Comparison of ENCODE assay signal across 29 cellular contexts in genomic region chr1:201330541-201330940, GRCh38. TPM values are rescaled to one million over a fixed set of nuclear protein-coding genes. Genes with fewer than 3 reads are reported as not detected.
"Had no signal": no experiment of that assay in that cellular context is flagged by ENCODE, and none has a peak within 500 bp of the region (broad histone marks: within the 10 kb centered on the region; RNA-seq: fewer than 3 reads in every experiment).

No MANE protein-coding gene starts in this region.

- ATAC-seq: activated CD8-positive, alpha-beta T cell treated with anti-CD3 and anti-CD28 coated beads for 36 hours; activated T-cell treated with anti-CD3 and anti-CD28 coated beads, Interleukin-2, amount 50 U/mL, for 4 hours; activated T-helper 17 cell treated with anti-CD3 and anti-CD28 coated beads, Interleukin-2, amount 50 U/mL, for 72 hours; effector memory CD8-positive, alpha-beta T cell; gastroesophageal sphincter; left lobe of liver; mucosa of descending colon; stimulated activated naive B cell treated with anti-CD40 and anti-IgM and Interleukin-4, amounts not matched to agents 10 μg/mL and 1 μg/mL and 100 μg/mL, for 72 hours had no signal

- H3K36me3 Mint-ChIP-seq: stimulated activated naive B cell treated with anti-CD40 and anti-IgM and Interleukin-4, amounts not matched to agents 10 μg/mL and 1 μg/mL and 100 μg/mL, for 72 hours had no signal

- H3K36me3 ChIP-seq: gastroesophageal sphincter, stomach, thyroid gland had no signal

- H3K4me3 ChIP-seq: coronary artery, gastroesophageal sphincter, lung, mucosa of descending colon, smooth muscle cell, stomach, thyroid gland had no signal

- H3K4me1 ChIP-seq: gastroesophageal sphincter had no signal

- H3K4me1 Mint-ChIP-seq: activated B cell treated with CpG ODN at 0.5 μM for 24 hours; stimulated activated naive B cell treated with anti-CD40 and anti-IgM and Interleukin-4, amounts not matched to agents 10 μg/mL and 1 μg/mL and 100 μg/mL, for 72 hours had no signal

- DNase-seq: activated B cell treated with CpG ODN at 0.5 μM for 24 hours; activated CD4-positive, alpha-beta T cell treated with anti-CD3 and anti-CD28 coated beads, Interleukin-2, amount 50 U/mL, for 1 hour; activated CD8-positive, alpha-beta T cell treated with anti-CD3 and anti-CD28 coated beads for 36 hours; activated gamma-delta T cell treated with Interleukin-2 at 50 U/mL for 16 hours; activated naive CD4-positive, alpha-beta T cell treated with anti-CD3 and anti-CD28 coated beads, Interleukin-2, amount 50 U/mL, for 16 hours; activated T-cell treated with anti-CD3 and anti-CD28 coated beads, Interleukin-2, amount 50 U/mL, for 4 hours; amniotic stem cell; effector memory CD8-positive, alpha-beta T cell; erythroblast; head of caudate nucleus; hypothalamus; mucosa of descending colon; stimulated activated CD4-positive, alpha-beta T cell treated with anti-CD3 and anti-CD28 coated beads, Interleukin-15, amount 100 ng/mL, for 24 hours; stimulated activated CD4-positive, alpha-beta T cell treated with anti-CD3 and anti-CD28 coated beads, Interleukin-2, amount 100 ng/mL, for 24 hours; stimulated activated naive B cell treated with anti-CD40 and anti-IgM and Interleukin-4, amounts not matched to agents 10 μg/mL and 1 μg/mL and 100 μg/mL, for 72 hours; stomach; T-helper 1 cell had no signal

- H3K9me3 Mint-ChIP-seq: activated B cell treated with CpG ODN at 0.5 μM for 24 hours; activated CD8-positive, alpha-beta T cell treated with anti-CD3 and anti-CD28 coated beads for 36 hours; activated T-cell treated with anti-CD3 and anti-CD28 coated beads, Interleukin-2, amount 50 U/mL, for 4 hours; activated T-helper 17 cell treated with anti-CD3 and anti-CD28 coated beads, Interleukin-2, amount 50 U/mL, for 72 hours; effector memory CD8-positive, alpha-beta T cell; nephron; stimulated activated naive B cell treated with anti-CD40 and anti-IgM and Interleukin-4, amounts not matched to agents 10 μg/mL and 1 μg/mL and 100 μg/mL, for 72 hours; T-helper 2 cell treated with Interferon-gamma antibody and Interleukin-4, amounts not matched to agents 5 μg/mL and 100 μg/mL, for 36 hours had no signal

- H3K27ac Mint-ChIP-seq: activated B cell treated with CpG ODN at 0.5 μM for 24 hours; activated CD8-positive, alpha-beta T cell treated with anti-CD3 and anti-CD28 coated beads for 36 hours; activated T-helper 17 cell treated with anti-CD3 and anti-CD28 coated beads, Interleukin-2, amount 50 U/mL, for 72 hours; effector memory CD8-positive, alpha-beta T cell; nephron; progenitor cell of endocrine pancreas; stimulated activated naive B cell treated with anti-CD40 and anti-IgM and Interleukin-4, amounts not matched to agents 10 μg/mL and 1 μg/mL and 100 μg/mL, for 72 hours; T-helper 2 cell treated with Interferon-gamma antibody and Interleukin-4, amounts not matched to agents 5 μg/mL and 100 μg/mL, for 36 hours had no signal

- H3K27ac ChIP-seq: coronary artery, gastroesophageal sphincter, stomach, thyroid gland had no signal

- H3K9me3 ChIP-seq: gastroesophageal sphincter, mucosa of descending colon, stomach, thyroid gland had no signal

- H3K27me3 Mint-ChIP-seq: activated CD8-positive, alpha-beta T cell treated with anti-CD3 and anti-CD28 coated beads for 36 hours had no signal

- H3K4me3 Mint-ChIP-seq: activated B cell treated with CpG ODN at 0.5 μM for 24 hours; activated CD8-positive, alpha-beta T cell treated with anti-CD3 and anti-CD28 coated beads for 36 hours; activated T-cell treated with anti-CD3 and anti-CD28 coated beads, Interleukin-2, amount 50 U/mL, for 4 hours; activated T-helper 17 cell treated with anti-CD3 and anti-CD28 coated beads, Interleukin-2, amount 50 U/mL, for 72 hours; effector memory CD8-positive, alpha-beta T cell; nephron; stimulated activated naive B cell treated with anti-CD40 and anti-IgM and Interleukin-4, amounts not matched to agents 10 μg/mL and 1 μg/mL and 100 μg/mL, for 72 hours; T-helper 2 cell treated with Interferon-gamma antibody and Interleukin-4, amounts not matched to agents 5 μg/mL and 100 μg/mL, for 36 hours had no signal

- H3K27me3 ChIP-seq: gastroesophageal sphincter, thyroid gland had no signal

RNA-seq across cellular contexts. Expression of gene TNNT2, which starts 46.9 kb away (rescaled TPM):
- total RNA-seq: activated B cell treated with CpG ODN at 0.5 μM for 24 hours; activated CD8-positive, alpha-beta T cell treated with anti-CD3 and anti-CD28 coated beads for 36 hours; activated T-cell treated with anti-CD3 and anti-CD28 coated beads, Interleukin-2, amount 50 U/mL, for 4 hours; activated T-helper 17 cell treated with anti-CD3 and anti-CD28 coated beads, Interleukin-2, amount 50 U/mL, for 72 hours; mesenteric fat pad had no signal

RNA-seq across cellular contexts. Expression of gene PKP1, which starts 47.2 kb away (rescaled TPM):
- total RNA-seq: activated B cell treated with CpG ODN at 0.5 μM for 24 hours; activated CD8-positive, alpha-beta T cell treated with anti-CD3 and anti-CD28 coated beads for 36 hours; activated T-cell treated with anti-CD3 and anti-CD28 coated beads, Interleukin-2, amount 50 U/mL, for 4 hours; activated T-helper 17 cell treated with anti-CD3 and anti-CD28 coated beads, Interleukin-2, amount 50 U/mL, for 72 hours; osteocyte; progenitor cell of endocrine pancreas had no signal
